ENCODE assay signal across 11 cellular contexts in the genomic region with DNA sequence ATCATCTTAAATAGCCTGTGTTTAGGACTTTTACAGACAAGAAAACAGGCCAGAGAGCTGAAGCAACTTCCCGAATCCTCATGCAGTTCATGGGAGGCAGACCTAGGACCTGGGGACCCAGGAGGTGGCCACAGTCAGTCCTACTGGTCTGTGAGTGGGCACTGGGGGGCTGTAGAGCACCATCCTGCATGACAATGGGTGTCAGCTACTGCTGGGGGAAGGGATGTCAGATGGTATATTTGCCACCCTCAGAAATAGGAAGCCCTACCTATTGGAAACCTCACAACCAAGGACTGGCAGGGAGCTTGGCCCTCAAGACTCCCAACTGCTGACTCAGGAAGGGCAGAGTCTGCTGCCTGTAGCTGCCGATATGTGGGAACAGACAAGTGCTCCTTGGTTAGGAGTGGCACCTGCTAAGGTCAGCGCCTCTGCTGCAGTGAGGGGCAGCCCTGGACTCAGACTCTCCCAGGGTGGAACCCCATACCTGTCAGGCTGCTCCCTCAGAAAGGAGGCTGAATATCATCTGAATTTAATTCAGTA. TPM values are rescaled to one million over a fixed set of nuclear protein-coding genes. Genes with fewer than 3 reads are reported as not detected.
DNase-seq lines count a peak whose midpoint lies in the region; ATAC-seq and TF ChIP-seq lines count a peak whose summit lies in the region.
"Had no signal": no experiment of that assay in that cellular context is flagged by ENCODE, and none has a peak within 500 bp of the region (broad histone marks: within the 10 kb centered on the region; RNA-seq: fewer than 3 reads in every experiment).

No MANE protein-coding gene starts in this region.

- H3K27ac ChIP-seq in HEK293 (ENCODE audit: extremely low read depth, low read depth, low read length) (no peak overlapping the region), RWPE2 (ENCODE audit: poor library complexity, severe bottlenecking) (peak overlapping the region; percentile 98), gastrocnemius medialis (peak overlapping the region; percentile 85 to 94 (median 92)), foreskin keratinocyte (no peak overlapping the region)

- peaks cover 27% of the 10 kb centered on the region for H3K4me1 ChIP-seq in HEK293 (ENCODE audit: control insufficient read depth, insufficient read depth, low read length)
- peaks cover 43% of the 10 kb centered on the region for H3K4me1 ChIP-seq in RWPE2 (ENCODE audit: insufficient read depth, poor library complexity, severe bottlenecking)
- peaks cover 89 to 94% of the 10 kb centered on the region in 2 donors for H3K4me1 ChIP-seq in gastrocnemius medialis
- H3K4me1 ChIP-seq in foreskin keratinocyte = peaks cover 37% of the 10 kb centered on the region

- H3K9me3 ChIP-seq in HEK293 (ENCODE audit: control insufficient read depth, insufficient read depth, low read depth, low read length) = no peaks in the 10 kb centered on the region
- no peaks in the 10 kb centered on the region for H3K9me3 ChIP-seq in RWPE2 (ENCODE audit: severe bottlenecking)
- H3K9me3 ChIP-seq in gastrocnemius medialis = no peaks in the 10 kb centered on the region

- H3K4me3 ChIP-seq in HEK293 (ENCODE audit: low read depth, low read length) = no peak overlapping the region
- H3K4me3 ChIP-seq in RWPE2 (ENCODE audit: severe bottlenecking) = no peak overlapping the region
- H3K4me3 ChIP-seq in gastrocnemius medialis = no peak overlapping the region

- POLR2A ChIA-PET in HEK293 (lab: Yijun Ruan, JAX) = interaction anchor here (0.5 kb wide), 1 partner anchor 97 kb away, joined by 3 read pairs; no protein-coding TSS in a partner anchor

- peak; percentile 43 for TF ChIP-seq POLR2A in erythroblast (IDR thresholded peaks at IDR 0.05; ENCODE audit: low read length)
- no peak for TF ChIP-seq POLR2A in gastrocnemius medialis (IDR thresholded peaks at IDR 0.05)

- CTCF ChIA-PET in HEK293 (lab: Yijun Ruan, JAX) = interaction anchor here (0.7 kb wide), 1 partner anchor 10 kb away, joined by 3 read pairs; no protein-coding TSS in a partner anchor

- intact Hi-C loops in gastrocnemius medialis (cut with DNase I; ENCODE audit: low total_unique reads) = no loop called here

- peak; percentile 32; the same call in 1 of the 2 replicates for TF ChIP-seq CTCF in HEK293 (tag by site-specific recombination; IDR thresholded peaks at IDR 0.05)
- no peak for TF ChIP-seq CTCF in RWPE2 (IDR thresholded peaks at IDR 0.05; ENCODE audit: poor library complexity, severe bottlenecking)
- TF ChIP-seq CTCF in gastrocnemius medialis (IDR thresholded peaks at IDR 0.05 in 4 of 5, conservative IDR thresholded peaks at IDR 0.05 in 1 of 5) = no peak
- no peak for TF ChIP-seq CTCF in foreskin keratinocyte (conservative IDR thresholded peaks at IDR 0.05)

- no peak for DNase-seq in RWPE2 (ENCODE audit: low spot score)
- DNase-seq in erythroblast (lab: John Stamatoyannopoulos, UW) = peak; percentile 50 to 66
- DNase-seq in gastrocnemius medialis = peak in 1 of 2 donors; percentile 54
- no peak for DNase-seq in foreskin keratinocyte
- DNase-seq: activated naive CD4-positive, alpha-beta T cell treated with Interleukin-2 at 50 U/mL for 16 hours; DMS79; NCI-H748 treated with DMSO at 0.1 percent for 48 hours had no signal

- in situ Hi-C loops in gastrocnemius medialis (cut with MboI; ENCODE audit: low sequenced_read_pairs in 4 of 4) = no loop called here

- H3K27me3 ChIP-seq in RWPE2 (ENCODE audit: insufficient read depth, poor library complexity, severe bottlenecking) (no peaks in the 10 kb centered on the region), gastrocnemius medialis (no peaks in the 10 kb centered on the region), foreskin keratinocyte (no peaks in the 10 kb centered on the region)

- ATAC-seq in RWPE2 (ENCODE audit: low read depth) (no peak), gastrocnemius medialis (peak; percentile 6 to 7), HG02840 (IDR thresholded peaks at IDR 0.05; ENCODE audit: low FRiP score, unreplicated experiment) (no peak), GM18873 (IDR thresholded peaks at IDR 0.05; ENCODE audit: low FRiP score, unreplicated experiment) (no peak), HG02938 (IDR thresholded peaks at IDR 0.05; ENCODE audit: unreplicated experiment) (no peak), foreskin keratinocyte (no peak)

- H3K36me3 ChIP-seq in HEK293 (ENCODE audit: control insufficient read depth in 2 of 2, insufficient read depth in 1 of 2, low read length in 2 of 2) = no peaks in the 10 kb centered on the region
- H3K36me3 ChIP-seq in RWPE2 (ENCODE audit: low read depth) = peaks cover 4% of the 10 kb centered on the region; the same call in 1 of the 2 replicates
- no peaks in the 10 kb centered on the region for H3K36me3 ChIP-seq in gastrocnemius medialis

TF ChIP-seq in HEK293, 187 proteins besides CTCF, POLR2A, EP300 and RAD21 (continues in another document):
- TF ChIP-seq ZBTB49 (tag by site-specific recombination; IDR thresholded peaks at IDR 0.05; ENCODE audit: low read depth) = no peak
- no peak for TF ChIP-seq ZNF48 (tag by site-specific recombination; IDR thresholded peaks at IDR 0.05)
- no peak for TF ChIP-seq ZNF792 (tag by site-specific recombination; IDR thresholded peaks at IDR 0.05)
- TF ChIP-seq ZNF837 (tag by site-specific recombination; IDR thresholded peaks at IDR 0.05) = no peak
- TF ChIP-seq ZNF175 (tag by site-specific recombination; IDR thresholded peaks at IDR 0.05) = no peak
- TF ChIP-seq PRDM1 (tag by site-specific recombination; IDR thresholded peaks at IDR 0.05) = no peak
- TF ChIP-seq ZNF354C (tag by site-specific recombination; IDR thresholded peaks at IDR 0.05; ENCODE audit: borderline replicate concordance, low read depth) = no peak
- no peak for TF ChIP-seq ZXDB (tag by site-specific recombination; IDR thresholded peaks at IDR 0.05)
- TF ChIP-seq ZNF654 (tag by site-specific recombination; IDR thresholded peaks at IDR 0.05; ENCODE audit: low read depth) = no peak
- no peak for TF ChIP-seq ZNF133 (tag by site-specific recombination; IDR thresholded peaks at IDR 0.05)
- no peak for TF ChIP-seq ZNF433 (tag by site-specific recombination; IDR thresholded peaks at IDR 0.05; ENCODE audit: low read depth)
- TF ChIP-seq ZNF600 (tag by site-specific recombination; IDR thresholded peaks at IDR 0.05) = no peak
- no peak for TF ChIP-seq ZNF530 (tag by site-specific recombination; IDR thresholded peaks at IDR 0.05; ENCODE audit: low read depth)
- TF ChIP-seq FEZF1 (tag by site-specific recombination; IDR thresholded peaks at IDR 0.05) = no peak
- no peak for TF ChIP-seq ZNF366 (tag by site-specific recombination; conservative IDR thresholded peaks at IDR 0.05)
- no peak for TF ChIP-seq PRDM4 (tag by site-specific recombination; IDR thresholded peaks at IDR 0.05)

RNA-seq across cellular contexts. Expression of gene OGDH, which starts 29.7 kb away (rescaled TPM):
- total RNA-seq in gastrocnemius medialis (100 to 1,000 TPM; 224 to 462 (median 396) TPM), foreskin keratinocyte (68.7 and 82.4 TPM in 2 replicates)
- polyA plus RNA-seq in foreskin keratinocyte = 37.6 and 46.4 TPM in 2 replicates

RNA-seq across cellular contexts. Expression of gene TMED4, which starts 54.1 kb away (rescaled TPM):
- total RNA-seq in gastrocnemius medialis (100 to 1,000 TPM in 3 of 4 donors, 10 to 100 TPM in 1; 85.8 to 162 (median 101) TPM), foreskin keratinocyte (42.4 and 43.9 TPM in 2 replicates)
- polyA plus RNA-seq in foreskin keratinocyte = 29.1 and 31.2 TPM in 2 replicates

Comparison
In these comparisons a context has a peak if more than half of its experiments do, and no peak if none do; other contexts are left out.
1. H3K27ac ChIP-seq: peak in RWPE2 (single experiment) and gastrocnemius medialis (4 of 4); none in HEK293 (single experiment) and foreskin keratinocyte (single experiment).
2. ATAC-seq: peak in gastrocnemius medialis (2 of 2); none in RWPE2 (single experiment), HG02840 (single experiment), GM18873 (single experiment), HG02938 (single experiment) and foreskin keratinocyte (single experiment).
3. DNase-seq: peak in erythroblast (2 of 2); none in RWPE2 (single experiment) and foreskin keratinocyte (0 of 2).